9 cellular contexts compared by ENCODE assay signal in the genomic region with DNA sequence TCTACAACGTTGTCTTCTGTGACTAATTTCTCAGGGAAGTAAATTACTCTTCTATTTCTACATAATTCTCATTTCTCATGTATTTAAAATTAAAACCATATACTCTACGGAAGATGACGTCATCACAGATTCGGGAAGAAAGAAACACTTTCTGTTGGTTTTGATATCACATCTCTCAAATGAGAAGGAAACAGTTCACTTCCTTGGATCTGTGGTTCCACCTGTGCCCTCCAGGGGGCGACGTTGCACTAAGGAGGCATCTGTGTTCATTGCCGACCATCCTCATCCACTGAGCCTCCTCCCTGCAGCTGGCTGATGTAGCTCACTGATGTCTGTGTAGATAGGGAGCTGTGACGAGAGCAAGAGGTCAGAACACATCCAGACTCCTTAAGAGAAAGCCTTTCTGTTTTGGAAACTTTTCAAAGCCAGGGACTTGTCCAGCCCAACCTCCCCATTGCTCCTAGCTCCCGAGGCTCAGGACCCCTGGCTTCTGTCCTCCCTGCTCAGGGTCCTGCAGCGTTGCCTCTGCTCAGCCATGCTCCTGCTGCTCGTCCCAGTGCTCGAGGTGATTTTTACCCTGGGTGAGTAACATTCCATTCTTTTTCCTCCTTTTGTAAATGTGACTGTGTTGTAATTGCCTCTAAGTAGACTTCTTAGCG.
A peak's percentile ranks its signal among the peaks of the same experiment; 100 is the strongest.
DNase-seq lines count a peak whose midpoint lies in the region; ATAC-seq and TF ChIP-seq lines count a peak whose summit lies in the region.
"Had no signal": no experiment of that assay in that cellular context is flagged by ENCODE, and none has a peak within 500 bp of the region (broad histone marks: within the 10 kb centered on the region; RNA-seq: fewer than 3 reads in every experiment).

No MANE protein-coding gene starts in this region.

- no peaks in the 10 kb centered on the region for H3F3A ChIP-seq in GM23338 (replicated peaks; ENCODE audit: low read depth)

- no peak overlapping the region for H3K4me3 ChIP-seq in BLaER1 treated with 17β-estradiol and CSF1 and Interleukin-3, amounts not matched to agents 10 nM and 100 nM
- no peak overlapping the region for H3K4me3 ChIP-seq in GM23338
- no peak overlapping the region for H3K4me3 ChIP-seq in left lung

- ATAC-seq in GM23338 (peak; percentile 98), left lung (peak; percentile 79), HG02852 (IDR thresholded peaks at IDR 0.05; ENCODE audit: unreplicated experiment) (no peak)
- ATAC-seq: left colon had no signal

- H3K27me3 Mint-ChIP-seq in GM23338 (ENCODE audit: insufficient read depth, low read depth, poor library complexity), result peaks cover 6% of the 10 kb centered on the region

- TF ChIP-seq CTCF in GM23338 (conservative IDR thresholded peaks at IDR 0.05; ENCODE audit: low read depth in 2 of 2) (peak; percentile 76 to 84), RWPE1 (conservative IDR thresholded peaks at IDR 0.05; ENCODE audit: low read depth) (peak; percentile 48), left lung (IDR thresholded peaks at IDR 0.05) (peak; percentile 50 to 55)

- intact Hi-C loops in left lung (cut with DNase I), result no loop called here

- peak overlapping the region; percentile 60; the same call in 1 of the 2 replicates for H2AFZ ChIP-seq in GM23338

- POLR2A ChIA-PET in RWPE1 (lab: Yijun Ruan, JAX; ENCODE audit: low non-redundant PET), result no interaction called here

- peak overlapping the region in 6 of 11 experiments; percentile 0 to 24 (median 12); a peak in 4 of 22 replicates for H3K4me2 ChIP-seq in BLaER1 treated with 17β-estradiol and CSF1 and Interleukin-3, amounts not matched to agents 10 nM and 100 nM
- no peak overlapping the region for H3K4me2 ChIP-seq in GM23338

- no peaks in the 10 kb centered on the region for H3K9me3 ChIP-seq in BLaER1 treated with 17β-estradiol and CSF1 and Interleukin-3, amounts not matched to agents 10 nM and 100 nM (replicated peaks in 1 of 11)
- H3K9me3 ChIP-seq in left lung, result no peaks in the 10 kb centered on the region

- no peaks in the 10 kb centered on the region for H3K9me2 ChIP-seq in GM23338 (ENCODE audit: insufficient read depth)

- H4K20me1 ChIP-seq in BLaER1 treated with 17β-estradiol and CSF1 and Interleukin-3, amounts not matched to agents 10 nM and 100 nM, result no peaks in the 10 kb centered on the region
- no peaks in the 10 kb centered on the region for H4K20me1 ChIP-seq in GM23338 (replicated peaks; ENCODE audit: insufficient read depth)

- no peaks in the 10 kb centered on the region for H3K4me1 Mint-ChIP-seq in GM23338

- H3K27ac Mint-ChIP-seq in GM23338, result no peak overlapping the region

- no peaks in the 10 kb centered on the region for H3K4me1 ChIP-seq in BLaER1 treated with 17β-estradiol and CSF1 and Interleukin-3, amounts not matched to agents 10 nM and 100 nM
- H3K4me1 ChIP-seq in GM23338 (ENCODE audit: insufficient read depth), result no peaks in the 10 kb centered on the region
- no peaks in the 10 kb centered on the region for H3K4me1 ChIP-seq in left lung

- no peaks in the 10 kb centered on the region for H3K36me3 Mint-ChIP-seq in GM23338 (ENCODE audit: low read depth)

- no peak overlapping the region for H3K4me3 Mint-ChIP-seq in GM23338

- no peaks in the 10 kb centered on the region for H3K36me3 ChIP-seq in BLaER1 treated with 17β-estradiol and CSF1 and Interleukin-3, amounts not matched to agents 10 nM and 100 nM
- no peaks in the 10 kb centered on the region for H3K36me3 ChIP-seq in GM23338 (ENCODE audit: insufficient read depth)
- no peaks in the 10 kb centered on the region for H3K36me3 ChIP-seq in left lung

- no peak overlapping the region; a peak in 1 of 22 replicates for H3K9ac ChIP-seq in BLaER1 treated with 17β-estradiol and CSF1 and Interleukin-3, amounts not matched to agents 10 nM and 100 nM

- no peak overlapping the region for H3K27ac ChIP-seq in BLaER1 treated with 17β-estradiol and CSF1 and Interleukin-3, amounts not matched to agents 10 nM and 100 nM
- H3K27ac ChIP-seq in GM23338 (ENCODE audit: low read depth) (no peak overlapping the region), RWPE1 (no peak overlapping the region), left lung (no peak overlapping the region)

- no peaks in the 10 kb centered on the region for H3K27me3 ChIP-seq in BLaER1 treated with 17β-estradiol and CSF1 and Interleukin-3, amounts not matched to agents 10 nM and 100 nM
- H3K27me3 ChIP-seq in GM23338 (ENCODE audit: insufficient read depth), result no peaks in the 10 kb centered on the region
- H3K27me3 ChIP-seq in left lung, result peaks cover 0 to 3% of the 10 kb centered on the region in 2 donors

- CTCF ChIA-PET in RWPE1 (lab: Yijun Ruan, JAX), result interaction anchor here (0.6 kb wide), 1 partner anchor 1086 kb away, joined by 4 read pairs; no protein-coding TSS in a partner anchor

- no peaks in the 10 kb centered on the region for H3K79me2 ChIP-seq in GM23338 (replicated peaks; ENCODE audit: insufficient read depth)

- DNase-seq in GM23338 (ENCODE audit: low spot score) (peak; percentile 77), RWPE1 (ENCODE audit: low spot score) (peak; percentile 17), left lung (peak in 1 of 2 donors; percentile 80), HPDE6-E6E7 (ENCODE audit: extremely low spot score) (no peak)
- DNase-seq in activated effector memory CD4-positive, alpha-beta T cell treated with anti-CD3 and anti-CD28 coated beads, Interleukin-2, amount 50 U/mL, for 16 hours, result peak; percentile 90
- DNase-seq in stimulated activated CD8-positive, alpha-beta memory T cell treated with anti-CD3 and anti-CD28 coated beads, Interleukin-2, amount 100 ng/mL, for 1 hour (ENCODE audit: low read depth in 2 of 2), result peak; percentile 34 to 42

- no peaks in the 10 kb centered on the region for H3K9me3 Mint-ChIP-seq in GM23338

TF ChIP-seq in GM23338, 12 proteins besides CTCF, POLR2A, EP300 and RAD21:
- TF ChIP-seq NANOG (IDR thresholded peaks at IDR 0.05; ENCODE audit: borderline replicate concordance) (no peak), ZNF331 (CRISPR knock-in tag; IDR thresholded peaks at IDR 0.05; ENCODE audit: low read depth) (no peak), CREB1 (CRISPR knock-in tag; IDR thresholded peaks at IDR 0.05; ENCODE audit: low read depth) (peak; percentile 93), ETS1 (IDR thresholded peaks at IDR 0.05) (no peak), STAT1 (IDR thresholded peaks at IDR 0.05; ENCODE audit: unreplicated experiment) (no peak)
- TF ChIP-seq, protein P1, sequence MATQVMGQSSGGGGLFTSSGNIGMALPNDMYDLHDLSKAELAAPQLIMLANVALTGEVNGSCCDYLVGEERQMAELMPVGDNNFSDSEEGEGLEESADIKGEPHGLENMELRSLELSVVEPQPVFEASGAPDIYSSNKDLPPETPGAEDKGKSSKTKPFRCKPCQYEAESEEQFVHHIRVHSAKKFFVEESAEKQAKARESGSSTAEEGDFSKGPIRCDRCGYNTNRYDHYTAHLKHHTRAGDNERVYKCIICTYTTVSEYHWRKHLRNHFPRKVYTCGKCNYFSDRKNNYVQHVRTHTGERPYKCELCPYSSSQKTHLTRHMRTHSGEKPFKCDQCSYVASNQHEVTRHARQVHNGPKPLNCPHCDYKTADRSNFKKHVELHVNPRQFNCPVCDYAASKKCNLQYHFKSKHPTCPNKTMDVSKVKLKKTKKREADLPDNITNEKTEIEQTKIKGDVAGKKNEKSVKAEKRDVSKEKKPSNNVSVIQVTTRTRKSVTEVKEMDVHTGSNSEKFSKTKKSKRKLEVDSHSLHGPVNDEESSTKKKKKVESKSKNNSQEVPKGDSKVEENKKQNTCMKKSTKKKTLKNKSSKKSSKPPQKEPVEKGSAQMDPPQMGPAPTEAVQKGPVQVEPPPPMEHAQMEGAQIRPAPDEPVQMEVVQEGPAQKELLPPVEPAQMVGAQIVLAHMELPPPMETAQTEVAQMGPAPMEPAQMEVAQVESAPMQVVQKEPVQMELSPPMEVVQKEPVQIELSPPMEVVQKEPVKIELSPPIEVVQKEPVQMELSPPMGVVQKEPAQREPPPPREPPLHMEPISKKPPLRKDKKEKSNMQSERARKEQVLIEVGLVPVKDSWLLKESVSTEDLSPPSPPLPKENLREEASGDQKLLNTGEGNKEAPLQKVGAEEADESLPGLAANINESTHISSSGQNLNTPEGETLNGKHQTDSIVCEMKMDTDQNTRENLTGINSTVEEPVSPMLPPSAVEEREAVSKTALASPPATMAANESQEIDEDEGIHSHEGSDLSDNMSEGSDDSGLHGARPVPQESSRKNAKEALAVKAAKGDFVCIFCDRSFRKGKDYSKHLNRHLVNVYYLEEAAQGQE (IDR thresholded peaks at IDR 0.05; ENCODE audit: unreplicated experiment), result no peak
